14 cellular contexts compared by ENCODE assay signal in genomic region chr21:36076878-36077658, GRCh38. TPM values are rescaled to one million over a fixed set of nuclear protein-coding genes. Genes with fewer than 3 reads are reported as not detected.
DNase-seq lines count a peak whose midpoint lies in the region; ATAC-seq, FAIRE-seq and TF ChIP-seq lines count a peak whose summit lies in the region.
"Had no signal": no experiment of that assay in that cellular context is flagged by ENCODE, and none has a peak within 500 bp of the region (broad histone marks: within the 10 kb centered on the region; RNA-seq: fewer than 3 reads in every experiment).

No MANE protein-coding gene starts in this region.

- CTCF ChIA-PET in GM12878 (lab: Yijun Ruan, JAX), result interaction anchor here (0.7 to 1.0 kb wide), 3 partner anchors 17 to 46 kb away, joined by 3 to 6 read pairs (median 4); partner anchors contain the start of gene SETD4

- TF ChIP-seq EP300 in GM12878 (IDR thresholded peaks at IDR 0.05; ENCODE audit: borderline replicate concordance in 1 of 2, control insufficient read depth in 1 of 2, low read depth in 2 of 2, low read length in 2 of 2) (no peak), transverse colon (IDR thresholded peaks at IDR 0.05; ENCODE audit: low read depth) (no peak)

- TF ChIP-seq CTCF in GM12878 (IDR thresholded peaks at IDR 0.05 in 2 of 3, conservative IDR thresholded peaks at IDR 0.05 in 1 of 3; ENCODE audit: control insufficient read depth in 2 of 3, extremely low read depth in 1 of 3, insufficient read depth in 1 of 3, low read depth in 3 of 3, low read length in 3 of 3) (no peak), transverse colon (IDR thresholded peaks at IDR 0.05) (no peak)

- in situ Hi-C loops in GM12878 (cut with MboI), result no loop called here
- in situ Hi-C loops in transverse colon (cut with MboI; ENCODE audit: low pct_ligation_motif_present in 1 of 4, low pct_unique_long_range_greater_than_20kb in 1 of 4, low sequenced_read_pairs in 3 of 4), result no loop called here

- FAIRE-seq in GM12878 (lab: Jason Lieb, UNC), result peak; percentile 56
- FAIRE-seq: H54 had no signal

- no peak overlapping the region for H3K27ac ChIP-seq in GM12878 (ENCODE audit: control insufficient read depth, insufficient read depth)
- peak overlapping the region in 3 of 4 donors; percentile 8 to 48 (median 23) for H3K27ac ChIP-seq in transverse colon
- H3K27ac ChIP-seq: cardiac muscle cell had no signal

- H3K4me3 ChIP-seq in GM12878 (no peak overlapping the region), transverse colon (no peak overlapping the region)
- H3K4me3 ChIP-seq: cardiac muscle cell had no signal

- no peak overlapping the region for H3K9ac ChIP-seq in GM12878 (ENCODE audit: control insufficient read depth, insufficient read depth, low read length)

- SMC1A ChIA-PET in GM12878 (lab: Charles Lee; ENCODE audit: uncharacterized antibody, unreplicated experiment), result interaction anchor here (0.6 to 1.7 kb wide), 7 partner anchors 18 to 523 kb away, joined by 3 to 9 read pairs (median 3); no protein-coding TSS in a partner anchor

- H3K4me1 ChIP-seq in GM12878 (ENCODE audit: control insufficient read depth, insufficient read depth, low read length), result peaks cover 20% of the 10 kb centered on the region
- peaks cover 0 to 53% (median 3%) of the 10 kb centered on the region in 4 donors for H3K4me1 ChIP-seq in transverse colon

- TF ChIP-seq POLR2A in GM12878 (IDR thresholded peaks at IDR 0.05; ENCODE audit: low read depth, low read length) (no peak), transverse colon (IDR thresholded peaks at IDR 0.05) (no peak), GM18505 (IDR thresholded peaks at IDR 0.05; ENCODE audit: borderline replicate concordance, extremely low read depth, insufficient read depth, insufficient read length) (no peak)

- H2AFZ ChIP-seq in GM12878 (ENCODE audit: control insufficient read depth, low read depth, low read length), result peak overlapping the region; percentile 74

- H3K27me3 ChIP-seq in GM12878 (replicated peaks in 1 of 2; ENCODE audit: control insufficient read depth in 2 of 2, insufficient read depth in 2 of 2, low read length in 1 of 2), result no peaks in the 10 kb centered on the region
- no peaks in the 10 kb centered on the region for H3K27me3 ChIP-seq in transverse colon
- H3K27me3 ChIP-seq: cardiac muscle cell had no signal

- no peak for TF ChIP-seq RAD21 in GM12878 (IDR thresholded peaks at IDR 0.05; ENCODE audit: insufficient read depth, low read depth, low read length)

- peak; percentile 32 for ATAC-seq in left ventricle myocardium superior
- ATAC-seq in left cardiac atrium, result no peak
- peak; percentile 77 for ATAC-seq in GM12878
- ATAC-seq in GM18505 (IDR thresholded peaks at IDR 0.05; ENCODE audit: unreplicated experiment), result no peak
- ATAC-seq: Right ventricle myocardium inferior had no signal

- no peaks in the 10 kb centered on the region for H4K20me1 ChIP-seq in GM12878 (ENCODE audit: control insufficient read depth, insufficient read depth)

- H3K79me2 ChIP-seq in GM12878 (ENCODE audit: control insufficient read depth, insufficient read depth, low read length), result no peaks in the 10 kb centered on the region

- DNase-seq in left ventricle myocardium superior, result no peak
- DNase-seq in left cardiac atrium, result no peak
- DNase-seq in MV-4-11 (lab: John Stamatoyannopoulos, UW), result peak; percentile 74
- no peak for DNase-seq in GM12878 (ENCODE audit: low read depth, low spot score)
- DNase-seq in transverse colon, result peak; percentile 53
- no peak for DNase-seq in DMS153 treated with DMSO at 0.1 percent for 48 hours (lab: John Stamatoyannopoulos, UW; ENCODE audit: unreplicated experiment)
- DNase-seq in NCI-H526 (lab: John Stamatoyannopoulos, UW), result no peak
- DNase-seq: activated gamma-delta T cell treated with Interleukin-2 at 50 U/mL for 16 hours; NCI-H2171; stimulated activated CD8-positive, alpha-beta memory T cell treated with anti-CD3 and anti-CD28 coated beads, Interleukin-4, amount 100 ng/mL, for 48 hours had no signal

- H3K4me2 ChIP-seq in GM12878 (ENCODE audit: control insufficient read depth, insufficient read depth), result peak overlapping the region; percentile 83

- no TSS peak for BruUV-seq in GM12878 (replicated peaks; lab: Mats Ljungman, UMichigan)

- 72% methylated on average over 7 of the region's 7 CpGs for WGBS in GM12878 (ENCODE audit: insufficient coverage, insufficient replicate concordance, low lambda C conversion rate, missing lambda C conversion rate)
- 52 to 53% methylated on average over 7 of the region's 7 CpGs for WGBS in transverse colon (ENCODE audit: low coverage in 1 of 2), 2 donors

- H3K36me3 ChIP-seq in GM12878 (ENCODE audit: control insufficient read depth in 2 of 2, insufficient read depth in 2 of 2, low read length in 1 of 2) (peaks cover 0 to 2% of the 10 kb centered on the region in 2 experiments; a peak in 1 of 4 replicates), transverse colon (peaks cover 0 to 11% (median 0%) of the 10 kb centered on the region in 4 donors)
- H3K36me3 ChIP-seq: cardiac muscle cell had no signal

- intact Hi-C loops in left ventricle myocardium superior (cut with micrococcal nuclease) (no loop called here), left cardiac atrium (cut with DNase I) (no loop called here), GM12878 (cut with micrococcal nuclease; ENCODE audit: unreplicated experiment) (no loop called here), transverse colon (cut with DNase I; ENCODE audit: low total_unique reads) (no loop called here)

- POLR2A ChIA-PET in GM12878 (lab: Charles Lee), result no interaction called here

- H3K9me3 ChIP-seq in GM12878 (replicated peaks; ENCODE audit: control insufficient read depth, insufficient read depth, low read length), result no peaks in the 10 kb centered on the region; the same call in 2 of the 3 replicates
- H3K9me3 ChIP-seq in transverse colon, result no peaks in the 10 kb centered on the region

- RAD21 ChIA-PET in GM12878 (lab: Charles Lee; ENCODE audit: unreplicated experiment), result no interaction called here

RNA-seq across cellular contexts. Expression of gene CBR1, which starts 7.2 kb away (rescaled TPM):
- total RNA-seq in left ventricle myocardium superior (25.8 TPM), left cardiac atrium (10 to 100 TPM; 25.3 to 34.8 TPM), GM12878 (2014; rRNA removed) (103 and 116 TPM in 2 replicates), GM12878 (2014; rRNA removed; fragmentation: Illumina TruSeq; extraction: Trizol) (46.8 and 47.6 TPM in 2 replicates), GM12878 (2021) (66.6 and 68.0 TPM in 2 replicates), transverse colon (100 to 1,000 TPM; 277 to 625 (median 324) TPM)
- 5.4 and 10.0 TPM in 2 replicates for total RNA-seq in GM12878 (2013; cell fraction: nucleolus; rRNA removed)
- polyA plus RNA-seq in GM12878 (2011; ENCODE audit: low read depth), result 16.0 TPM
- polyA plus RNA-seq in GM12878 (2011; rRNA removed) (18.5 and 21.5 TPM in 2 replicates), GM12878 (2014; fragmentation: Illumina TruSeq; extraction: Trizol) (26.9 and 37.3 TPM in 2 replicates), GM12878 (2014; fragmentation: Nextera tagmentation; extraction: Ambion mirVana) (10 to 100 TPM; 16.9 to 42.2 TPM), GM12878 (2014; rRNA removed) (138 and 139 TPM in 2 replicates), GM12878 (2016; fragmentation: Nextera tagmentation; extraction: Ambion mirVana) (100 to 1,000 TPM; 119 to 126 TPM)
- 38.3 and 60.3 TPM in 2 replicates for polyA plus RNA-seq in GM12878 (2011; cell fraction: cytosol; rRNA removed)
- 24.5 and 34.7 TPM in 2 replicates for polyA plus RNA-seq in GM12878 (2011; cell fraction: nucleus; rRNA removed)
- 22.8 and 25.9 TPM in 2 replicates for polyA plus RNA-seq in GM12878 (2012)
- 8.2 and 14.3 TPM in 2 replicates for polyA minus RNA-seq in GM12878 (2011; rRNA and poly(A)+ RNA removed)
- 5.7 and 9.9 TPM in 2 replicates for polyA minus RNA-seq in GM12878 (2011; cell fraction: cytosol; rRNA and poly(A)+ RNA removed)
- 10.4 and 16.0 TPM in 2 replicates for polyA minus RNA-seq in GM12878 (2011; cell fraction: nucleus; rRNA and poly(A)+ RNA removed)

RNA-seq across cellular contexts. Expression of gene SETD4, which starts 16.7 kb away (rescaled TPM):
- 10.3 TPM for total RNA-seq in left ventricle myocardium superior
- total RNA-seq in left cardiac atrium, result 10 to 100 TPM; 11.5 TPM
- total RNA-seq in GM12878 (2013; cell fraction: nucleolus; rRNA removed), result 64.4 and 79.2 TPM in 2 replicates
- total RNA-seq in GM12878 (2014; rRNA removed), result 10.3 and 10.4 TPM in 2 replicates
- 14.6 and 15.0 TPM in 2 replicates for total RNA-seq in GM12878 (2014; rRNA removed; fragmentation: Illumina TruSeq; extraction: Trizol)
- total RNA-seq in GM12878 (2021), result 15.6 and 18.8 TPM in 2 replicates
- 7.3 TPM for polyA plus RNA-seq in GM12878 (2011; ENCODE audit: low read depth)
- polyA plus RNA-seq in GM12878 (2011; rRNA removed), result 21.6 and 23.3 TPM in 2 replicates
- 16.9 and 17.7 TPM in 2 replicates for polyA plus RNA-seq in GM12878 (2011; cell fraction: cytosol; rRNA removed)
- 39.9 and 45.9 TPM in 2 replicates for polyA plus RNA-seq in GM12878 (2011; cell fraction: nucleus; rRNA removed)
- polyA plus RNA-seq in GM12878 (2012), result 8.0 and 8.2 TPM in 2 replicates
- 18.3 and 21.6 TPM in 2 replicates for polyA plus RNA-seq in GM12878 (2014; fragmentation: Illumina TruSeq; extraction: Trizol)
- polyA plus RNA-seq in GM12878 (2014; fragmentation: Nextera tagmentation; extraction: Ambion mirVana), result 10 to 100 TPM; 26.2 to 37.0 TPM
- 17.6 TPM in 2 replicates for polyA plus RNA-seq in GM12878 (2014; rRNA removed)
- polyA plus RNA-seq in GM12878 (2016; fragmentation: Nextera tagmentation; extraction: Ambion mirVana), result 10 to 100 TPM; 18.0 to 22.6 TPM
- 17.3 and 26.0 TPM in 2 replicates for polyA minus RNA-seq in GM12878 (2011; rRNA and poly(A)+ RNA removed)
- polyA minus RNA-seq in GM12878 (2011; cell fraction: cytosol; rRNA and poly(A)+ RNA removed), result 9.6 and 12.6 TPM in 2 replicates
- polyA minus RNA-seq in GM12878 (2011; cell fraction: nucleus; rRNA and poly(A)+ RNA removed), result 15.8 and 25.6 TPM in 2 replicates
- total RNA-seq in transverse colon, result 10 to 100 TPM in 3 of 4 donors, 1 to 10 TPM in 1; 5.4 to 35.9 (median 29.4) TPM

RNA-seq across cellular contexts. Expression of gene CBR3, which starts 57.8 kb away (rescaled TPM):
- total RNA-seq in left ventricle myocardium superior (2.6 TPM), left cardiac atrium (1 to 10 TPM; 4.9 to 7.5 TPM), GM12878 (2014; rRNA removed) (8.9 and 9.1 TPM in 2 replicates), GM12878 (2014; rRNA removed; fragmentation: Illumina TruSeq; extraction: Trizol) (9.2 and 10.5 TPM in 2 replicates), GM12878 (2021) (14.1 and 15.2 TPM in 2 replicates), transverse colon (1 to 10 TPM in 2 of 4 donors, not detected in 2; 3.4 to 5.1 TPM)
- total RNA-seq in GM12878 (2013; cell fraction: nucleolus; rRNA removed), result 0.35 and 0.61 TPM in 2 replicates
- polyA plus RNA-seq in GM12878 (2011; ENCODE audit: low read depth), result 0.93 TPM
- polyA plus RNA-seq in GM12878 (2011; rRNA removed) (0.48 and 0.72 TPM in 2 replicates), GM12878 (2014; fragmentation: Illumina TruSeq; extraction: Trizol) (6.6 and 7.5 TPM in 2 replicates), GM12878 (2014; fragmentation: Nextera tagmentation; extraction: Ambion mirVana) (10 to 100 TPM in 1 of 2 experiments, 1 to 10 TPM in 1; 4.4 to 11.9 TPM), GM12878 (2014; rRNA removed) (13.7 and 17.2 TPM in 2 replicates), GM12878 (2016; fragmentation: Nextera tagmentation; extraction: Ambion mirVana) (10 to 100 TPM; 16.2 to 16.4 TPM)
- polyA plus RNA-seq in GM12878 (2011; cell fraction: cytosol; rRNA removed), result 0.46 and 0.57 TPM in 2 replicates
- 0.19 and 0.28 TPM in 2 replicates for polyA plus RNA-seq in GM12878 (2011; cell fraction: nucleus; rRNA removed)
- 0.60 and 0.80 TPM in 2 replicates for polyA plus RNA-seq in GM12878 (2012)
- polyA minus RNA-seq in GM12878 (2011; rRNA and poly(A)+ RNA removed), result 0.22 and 0.46 TPM in 2 replicates
- not detected in 2 replicates for polyA minus RNA-seq in GM12878 (2011; cell fraction: cytosol; rRNA and poly(A)+ RNA removed)
- polyA minus RNA-seq in GM12878 (2011; cell fraction: nucleus; rRNA and poly(A)+ RNA removed), result 0.36 TPM in 1 of 2 replicates, not detected in the other
- total RNA-seq: cardiac muscle cell had no signal
- polyA plus RNA-seq: cardiac muscle cell had no signal

Comparison
In these comparisons a context has a peak if more than half of its experiments do, and no peak if none do; other contexts are left out.
1. ATAC-seq: peak in left ventricle myocardium superior (single experiment) and GM12878 (single experiment); none in left cardiac atrium (0 of 2) and GM18505 (single experiment).
2. DNase-seq: peak in MV-4-11 (single experiment) and transverse colon (single experiment); none in left ventricle myocardium superior (single experiment), left cardiac atrium (single experiment), GM12878 (single experiment), DMS153 treated with DMSO at 0.1 percent for 48 hours (single experiment) and NCI-H526 (0 of 2).